Comparison of ENCODE assay signal across 8 cellular contexts in genomic region chr14:65170768-65171251, GRCh38.
DNase-seq lines count a peak whose midpoint lies in the region; ATAC-seq and TF ChIP-seq lines count a peak whose summit lies in the region.

No MANE protein-coding gene starts in this region.

- H3K27ac Mint-ChIP-seq in activated CD4-positive, alpha-beta T cell treated with anti-CD3 and anti-CD28 coated beads, Interleukin-2, amount 10 ng/mL, durations not matched to agents 7 days and 5 days = peak overlapping the region; percentile 54
- peak overlapping the region; percentile 84 for H3K27ac Mint-ChIP-seq in mesothelial cell of epicardium
- H3K27ac Mint-ChIP-seq in stimulated activated naive B cell treated with anti-CD40 and anti-IgM and Interleukin-4, amounts not matched to agents 10 μg/mL and 1 μg/mL and 100 μg/mL, for 72 hours = peak overlapping the region; percentile 37

- H3K79me2 ChIP-seq in Karpas-422 (ENCODE audit: low read length) = no peaks in the 10 kb centered on the region

- CTCF ChIA-PET in activated CD4-positive, alpha-beta T cell treated with anti-CD3 and anti-CD28 coated beads, Interleukin-2, amount 10 ng/mL, durations not matched to agents 7 days and 5 days (lab: Charles Lee) = interaction anchor here (0.8 to 1.2 kb wide), 2 partner anchors 9 to 14 kb away, joined by 3 to 4 read pairs; no protein-coding TSS in a partner anchor

- H3K4me1 Mint-ChIP-seq in activated CD4-positive, alpha-beta T cell treated with anti-CD3 and anti-CD28 coated beads, Interleukin-2, amount 10 ng/mL, durations not matched to agents 7 days and 5 days = peaks cover 19% of the 10 kb centered on the region
- H3K4me1 Mint-ChIP-seq in mesothelial cell of epicardium = peaks cover 17% of the 10 kb centered on the region
- H3K4me1 Mint-ChIP-seq in stimulated activated naive B cell treated with anti-CD40 and anti-IgM and Interleukin-4, amounts not matched to agents 10 μg/mL and 1 μg/mL and 100 μg/mL, for 72 hours = peaks cover 20 to 44% of the 10 kb centered on the region in 2 donors

- intact Hi-C loops in dorsolateral prefrontal cortex (cut with DNase I) = loop anchor here (1.0 to 5.0 kb wide), 3 partner anchors 51 to 242 kb away; partner anchors contain the start of gene FUT8 (in 1 of the 2)

- H3K9ac ChIP-seq in Karpas-422 (ENCODE audit: low read length) = no peak overlapping the region

- no peaks in the 10 kb centered on the region for H3K36me3 Mint-ChIP-seq in activated CD4-positive, alpha-beta T cell treated with anti-CD3 and anti-CD28 coated beads, Interleukin-2, amount 10 ng/mL, durations not matched to agents 7 days and 5 days (ENCODE audit: low read depth)
- H3K36me3 Mint-ChIP-seq in mesothelial cell of epicardium = no peaks in the 10 kb centered on the region
- no peaks in the 10 kb centered on the region for H3K36me3 Mint-ChIP-seq in stimulated activated naive B cell treated with anti-CD40 and anti-IgM and Interleukin-4, amounts not matched to agents 10 μg/mL and 1 μg/mL and 100 μg/mL, for 72 hours

- H3K4me3 ChIP-seq in Karpas-422 (ENCODE audit: low read length) = no peak overlapping the region
- peak overlapping the region; percentile 30 to 75 (median 54) for H3K4me3 ChIP-seq in dorsolateral prefrontal cortex

- no peaks in the 10 kb centered on the region for H4K20me1 ChIP-seq in Karpas-422 (ENCODE audit: insufficient read depth, low read depth, low read length)

- peak; percentile 56 to 63 for ATAC-seq in stimulated activated naive B cell treated with anti-CD40 and anti-IgM and Interleukin-4, amounts not matched to agents 10 μg/mL and 1 μg/mL and 100 μg/mL, for 72 hours (replicated peaks)
- ATAC-seq in HG03139 (IDR thresholded peaks at IDR 0.05; ENCODE audit: unreplicated experiment) = no peak

- peaks cover 8% of the 10 kb centered on the region for H3K27me3 Mint-ChIP-seq in activated CD4-positive, alpha-beta T cell treated with anti-CD3 and anti-CD28 coated beads, Interleukin-2, amount 10 ng/mL, durations not matched to agents 7 days and 5 days
- H3K27me3 Mint-ChIP-seq in mesothelial cell of epicardium (ENCODE audit: low read depth) = no peaks in the 10 kb centered on the region
- H3K27me3 Mint-ChIP-seq in stimulated activated naive B cell treated with anti-CD40 and anti-IgM and Interleukin-4, amounts not matched to agents 10 μg/mL and 1 μg/mL and 100 μg/mL, for 72 hours = no peaks in the 10 kb centered on the region

- H3K27me3 ChIP-seq in Karpas-422 (ENCODE audit: low read length) (no peaks in the 10 kb centered on the region), dorsolateral prefrontal cortex (no peaks in the 10 kb centered on the region)

- H3K4me2 ChIP-seq in Karpas-422 (ENCODE audit: low read depth, low read length, poor library complexity, severe bottlenecking) = peak overlapping the region; percentile 11

- H2AFZ ChIP-seq in Karpas-422 (ENCODE audit: low read length) = peak overlapping the region; percentile 51

- H3K4me3 Mint-ChIP-seq in activated CD4-positive, alpha-beta T cell treated with anti-CD3 and anti-CD28 coated beads, Interleukin-2, amount 10 ng/mL, durations not matched to agents 7 days and 5 days = peak overlapping the region; percentile 67
- H3K4me3 Mint-ChIP-seq in mesothelial cell of epicardium = peak overlapping the region; percentile 64
- H3K4me3 Mint-ChIP-seq in stimulated activated naive B cell treated with anti-CD40 and anti-IgM and Interleukin-4, amounts not matched to agents 10 μg/mL and 1 μg/mL and 100 μg/mL, for 72 hours = peak overlapping the region; percentile 65 to 79

- H3K27ac ChIP-seq in Karpas-422 (ENCODE audit: low read length) (no peak overlapping the region), dorsolateral prefrontal cortex (peak overlapping the region in 58 of 59 donors; percentile 59 to 98 (median 91))

- peaks cover 51% of the 10 kb centered on the region for H3K4me1 ChIP-seq in Karpas-422 (ENCODE audit: low read length)

- no peaks in the 10 kb centered on the region for H3K9me3 Mint-ChIP-seq in activated CD4-positive, alpha-beta T cell treated with anti-CD3 and anti-CD28 coated beads, Interleukin-2, amount 10 ng/mL, durations not matched to agents 7 days and 5 days
- no peaks in the 10 kb centered on the region for H3K9me3 Mint-ChIP-seq in mesothelial cell of epicardium
- H3K9me3 Mint-ChIP-seq in stimulated activated naive B cell treated with anti-CD40 and anti-IgM and Interleukin-4, amounts not matched to agents 10 μg/mL and 1 μg/mL and 100 μg/mL, for 72 hours = no peaks in the 10 kb centered on the region

- no peaks in the 10 kb centered on the region for H3K36me3 ChIP-seq in Karpas-422 (ENCODE audit: insufficient read depth, low read length)

- POLR2A ChIA-PET in activated CD4-positive, alpha-beta T cell treated with anti-CD3 and anti-CD28 coated beads, Interleukin-2, amount 10 ng/mL, durations not matched to agents 7 days and 5 days (lab: Charles Lee) = interaction anchor here (1.0 kb wide), 1 partner anchor 39 kb away, joined by 3 read pairs; no protein-coding TSS in a partner anchor

- H3K9me3 ChIP-seq in Karpas-422 (ENCODE audit: low read length) = no peaks in the 10 kb centered on the region

- peak; percentile 57 for TF ChIP-seq CTCF in GM10266 (IDR thresholded peaks at IDR 0.05; ENCODE audit: control insufficient read depth, insufficient read depth, low read depth, missing control alignments)
- peak in 45 of 56 donors; percentile 13 to 66 (median 43) for TF ChIP-seq CTCF in dorsolateral prefrontal cortex (IDR thresholded peaks at IDR 0.05 in 54 of 56, conservative IDR thresholded peaks at IDR 0.05 in 2 of 56; ENCODE audit: low read depth in 1 of 56, partially characterized antibody in 56 of 56)
- no peak for TF ChIP-seq CTCF in mesothelial cell of epicardium (IDR thresholded peaks at IDR 0.05; ENCODE audit: unreplicated experiment)

- DNase-seq in GM10266 (ENCODE audit: extremely low spot score) = peak; percentile 30
- DNase-seq in Karpas-422 = peak; percentile 64
- DNase-seq in activated CD4-positive, alpha-beta T cell treated with anti-CD3 and anti-CD28 coated beads, Interleukin-2, amount 10 ng/mL, durations not matched to agents 7 days and 5 days = peak; percentile 60
- DNase-seq in dorsolateral prefrontal cortex = peak; percentile 18 to 78 (median 60)
- DNase-seq in mesothelial cell of epicardium (ENCODE audit: low spot score in 2 of 2, unreplicated experiment in 2 of 2) = peak in 1 of 2 experiments; percentile 61
- DNase-seq in stimulated activated naive B cell treated with anti-CD40 and anti-IgM and Interleukin-4, amounts not matched to agents 10 μg/mL and 1 μg/mL and 100 μg/mL, for 72 hours = peak; percentile 31
- no peak for DNase-seq in mucosa of gallbladder (ENCODE audit: low spot score)

- H3K9me2 ChIP-seq in Karpas-422 (replicated peaks; ENCODE audit: insufficient read depth, low read length) = no peaks in the 10 kb centered on the region
